In the genomic region with DNA sequence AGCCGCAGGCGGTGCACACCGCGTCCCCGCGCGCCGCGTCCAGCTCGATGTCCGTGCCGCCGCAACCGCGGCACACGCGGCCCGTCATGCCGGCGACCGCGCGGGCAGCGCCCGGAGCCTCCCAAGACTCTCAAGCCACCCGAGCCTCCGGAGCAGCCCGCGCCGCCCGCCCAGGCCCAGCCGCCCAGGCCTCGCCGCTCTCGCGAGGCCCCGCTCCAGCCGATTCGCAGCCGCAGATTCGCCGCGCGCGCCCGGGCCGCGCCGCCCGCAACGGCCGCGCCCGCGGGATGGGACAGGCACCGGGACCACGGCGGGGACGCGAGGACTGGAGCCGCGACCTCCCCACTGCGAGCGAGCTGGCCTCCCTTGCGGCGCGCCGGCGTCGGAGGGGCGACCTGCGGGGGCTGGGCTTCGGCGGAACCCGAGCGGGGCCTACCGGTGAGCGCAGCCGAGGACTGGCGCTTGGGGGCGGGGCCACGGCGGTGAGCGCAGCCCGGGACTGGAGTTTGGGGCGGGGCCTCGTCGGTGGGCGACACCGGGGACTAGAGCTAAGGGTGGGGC, we compare ENCODE assay signal across 8 cellular contexts. TPM values are rescaled to one million over a fixed set of nuclear protein-coding genes. Genes with fewer than 3 reads are reported as not detected.
DNase-seq lines count a peak whose midpoint lies in the region; ATAC-seq and TF ChIP-seq lines count a peak whose summit lies in the region.

A gene with protein sequence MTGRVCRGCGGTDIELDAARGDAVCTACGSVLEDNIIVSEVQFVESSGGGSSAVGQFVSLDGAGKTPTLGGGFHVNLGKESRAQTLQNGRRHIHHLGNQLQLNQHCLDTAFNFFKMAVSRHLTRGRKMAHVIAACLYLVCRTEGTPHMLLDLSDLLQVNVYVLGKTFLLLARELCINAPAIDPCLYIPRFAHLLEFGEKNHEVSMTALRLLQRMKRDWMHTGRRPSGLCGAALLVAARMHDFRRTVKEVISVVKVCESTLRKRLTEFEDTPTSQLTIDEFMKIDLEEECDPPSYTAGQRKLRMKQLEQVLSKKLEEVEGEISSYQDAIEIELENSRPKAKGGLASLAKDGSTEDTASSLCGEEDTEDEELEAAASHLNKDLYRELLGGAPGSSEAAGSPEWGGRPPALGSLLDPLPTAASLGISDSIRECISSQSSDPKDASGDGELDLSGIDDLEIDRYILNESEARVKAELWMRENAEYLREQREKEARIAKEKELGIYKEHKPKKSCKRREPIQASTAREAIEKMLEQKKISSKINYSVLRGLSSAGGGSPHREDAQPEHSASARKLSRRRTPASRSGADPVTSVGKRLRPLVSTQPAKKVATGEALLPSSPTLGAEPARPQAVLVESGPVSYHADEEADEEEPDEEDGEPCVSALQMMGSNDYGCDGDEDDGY (minus strand): TSS at position 460 of the 561 bp plus-strand sequence. CDS start 372 bp downstream, at position 88.

- 0% methylated on average over 50 to 90 of the region's 90 CpGs for WGBS in psoas muscle, 3 donors
- under 1% methylated on average over 90 of the region's 90 CpGs for WGBS in urinary bladder

- TF ChIP-seq POLR2A in GM10847 (IDR thresholded peaks at IDR 0.05; ENCODE audit: extremely low read depth, insufficient read length) = peak; percentile 46
- peak; percentile 57 for TF ChIP-seq POLR2A in NB4 (IDR thresholded peaks at IDR 0.05; ENCODE audit: extremely low read depth, insufficient read length)

- ATAC-seq in T-helper 17 cell (peak; percentile 91), psoas muscle (peak; percentile 91 to 94 (median 93))

- H3K9me3 Mint-ChIP-seq in HFFc6 = no peaks in the 10 kb centered on the region

- H3K27ac ChIP-seq in left ventricle myocardium inferior (replicated peaks) (peak within 1 kb of the TSS; percentile 98), psoas muscle (peak within 1 kb of the TSS; percentile 95), urinary bladder (ENCODE audit: low read depth) (peak within 1 kb of the TSS; percentile 94)

- DNase-seq in HFFc6 = peak; percentile 87
- peak; percentile 67 for DNase-seq in NB4 (ENCODE audit: low read depth)
- peak; percentile 95 to 99 (median 97) for DNase-seq in T-helper 17 cell
- peak; percentile 87 for DNase-seq in amniotic stem cell (lab: John Stamatoyannopoulos, UW)
- peak; percentile 95 for DNase-seq in left ventricle myocardium inferior
- DNase-seq in psoas muscle = peak; percentile 97 to 98

- H3K4me3 Mint-ChIP-seq in HFFc6 = peak within 1 kb of the TSS; percentile 93
- peak within 1 kb of the TSS; percentile 89 for H3K4me3 Mint-ChIP-seq in T-helper 17 cell

- TF ChIP-seq CTCF in HFFc6 (IDR thresholded peaks at IDR 0.05) (no peak), NB4 (IDR thresholded peaks at IDR 0.05; ENCODE audit: low read depth, low read length) (no peak), left ventricle myocardium inferior (IDR thresholded peaks at IDR 0.05; ENCODE audit: borderline replicate concordance) (no peak), psoas muscle (IDR thresholded peaks at IDR 0.05) (no peak)

- H3K36me3 Mint-ChIP-seq in HFFc6 (ENCODE audit: low read depth) (peaks cover 11% of the 10 kb centered on the region), T-helper 17 cell (ENCODE audit: low read depth) (no peaks in the 10 kb centered on the region)

- H3K27me3 Mint-ChIP-seq in HFFc6 (ENCODE audit: insufficient read depth) (no peaks in the 10 kb centered on the region), T-helper 17 cell (no peaks in the 10 kb centered on the region)

- intact Hi-C loops in left ventricle myocardium inferior (cut with micrococcal nuclease) = no loop called here
- intact Hi-C loops in psoas muscle (cut with DNase I) = no loop called here

- H3K9me3 ChIP-seq in T-helper 17 cell (ENCODE audit: control insufficient read depth, low read length, poor library complexity, severe bottlenecking) (no peaks in the 10 kb centered on the region), left ventricle myocardium inferior (replicated peaks) (no peaks in the 10 kb centered on the region), psoas muscle (no peaks in the 10 kb centered on the region)

- peak within 1 kb of the TSS; percentile 93 for H3K27ac Mint-ChIP-seq in HFFc6
- peak within 1 kb of the TSS; percentile 75 for H3K27ac Mint-ChIP-seq in T-helper 17 cell

- H3K27me3 ChIP-seq in left ventricle myocardium inferior (ENCODE audit: low read depth) (no peaks in the 10 kb centered on the region), psoas muscle (ENCODE audit: insufficient read depth in 3 of 3, low read length in 2 of 3) (no peaks in the 10 kb centered on the region)

- H3K36me3 ChIP-seq in left ventricle myocardium inferior (no peaks in the 10 kb centered on the region), psoas muscle (ENCODE audit: insufficient read depth in 1 of 2, low read depth in 1 of 2) (no peaks in the 10 kb centered on the region), urinary bladder (ENCODE audit: insufficient read depth) (no peaks in the 10 kb centered on the region)

- peaks cover 18% of the 10 kb centered on the region for H3K4me1 Mint-ChIP-seq in HFFc6 (ENCODE audit: low read depth)
- H3K4me1 Mint-ChIP-seq in T-helper 17 cell = peaks cover 25% of the 10 kb centered on the region

- peaks cover 30% of the 10 kb centered on the region for H3K4me1 ChIP-seq in left ventricle myocardium inferior
- H3K4me1 ChIP-seq in psoas muscle = peaks cover 13% of the 10 kb centered on the region
- H3K4me1 ChIP-seq in urinary bladder (ENCODE audit: insufficient read depth) = peaks cover 5% of the 10 kb centered on the region

- peak within 1 kb of the TSS; percentile 75 for H3K4me3 ChIP-seq in NB4 (ENCODE audit: low read depth, low read length)
- H3K4me3 ChIP-seq in left ventricle myocardium inferior = peak within 1 kb of the TSS; percentile 85
- H3K4me3 ChIP-seq in psoas muscle = peak within 1 kb of the TSS; percentile 95
- H3K4me3 ChIP-seq in urinary bladder (ENCODE audit: low read depth, low read length) = peak within 1 kb of the TSS; percentile 76

RNA-seq across cellular contexts. Expression of the gene that starts here (rescaled TPM):
- total RNA-seq in HFFc6 (2021; fragmentation: NEBNext Ultra II Directional; extraction: Animal tissue kit (Norgen Biotek cat#: 25700)) = 10 to 100 TPM; 20.1 to 25.8 (median 21.8) TPM
- 10 to 100 TPM; 60.1 to 62.6 TPM for total RNA-seq in T-helper 17 cell
- 19.8 TPM for total RNA-seq in left ventricle myocardium inferior
- total RNA-seq in psoas muscle = 10 to 100 TPM; 17.1 to 26.2 (median 20.9) TPM
- polyA plus RNA-seq in psoas muscle = 10 to 100 TPM; 12.9 to 15.3 (median 13.4) TPM
- 30.9 TPM for total RNA-seq in urinary bladder
- 19.3 TPM for polyA plus RNA-seq in urinary bladder

Comparison
In these comparisons a context has a peak if more than half of its experiments do, and no peak if none do; other contexts are left out.
1. Peak in every context shown above with its lines: DNase-seq, ATAC-seq, H3K4me3 ChIP-seq and H3K27ac ChIP-seq.